ENCODE assay signal across 23 cellular contexts in the genomic region with DNA sequence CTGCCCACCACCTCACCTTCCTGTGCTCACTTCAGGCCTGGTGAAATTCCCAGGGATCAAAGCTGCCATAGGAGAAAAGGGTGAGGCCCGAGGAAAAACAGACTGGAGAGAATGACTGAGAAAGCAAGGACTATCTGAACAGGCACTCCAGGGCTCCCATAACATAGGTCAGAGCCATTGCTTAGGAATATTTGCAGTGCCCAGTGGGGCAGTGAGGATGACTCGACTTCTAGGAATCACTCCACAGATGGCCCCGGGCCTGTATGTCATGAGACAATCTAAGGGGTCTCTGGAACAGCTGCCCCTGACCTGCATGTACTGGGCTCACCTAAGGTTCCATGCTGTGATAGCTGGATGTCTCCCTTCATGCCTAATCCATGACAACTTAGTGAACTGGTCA. TPM values are rescaled to one million over a fixed set of nuclear protein-coding genes. Genes with fewer than 3 reads are reported as not detected.
A peak's percentile ranks its signal among the peaks of the same experiment; 100 is the strongest.
DNase-seq lines count a peak whose midpoint lies in the region; ATAC-seq, FAIRE-seq and TF ChIP-seq lines count a peak whose summit lies in the region.
"Had no signal": no experiment of that assay in that cellular context is flagged by ENCODE, and none has a peak within 500 bp of the region (broad histone marks: within the 10 kb centered on the region; RNA-seq: fewer than 3 reads in every experiment).

No MANE protein-coding gene starts in this region.

- POLR2A ChIA-PET in OCI-LY7 (lab: Charles Lee) = no interaction called here

- H3K36me3 Mint-ChIP-seq in astrocyte (ENCODE audit: low read depth, unreplicated experiment) (peaks cover 20% of the 10 kb centered on the region), endothelial cell (ENCODE audit: low read depth, unreplicated experiment) (peaks cover 57% of the 10 kb centered on the region)
- H3K36me3 Mint-ChIP-seq: CD4-positive, CD25-positive, alpha-beta regulatory T cell had no signal

- ATAC-seq in HG03469 (IDR thresholded peaks at IDR 0.05; ENCODE audit: unreplicated experiment) (no peak), GM21367 (IDR thresholded peaks at IDR 0.05; ENCODE audit: unreplicated experiment) (no peak)

- peaks cover 14% of the 10 kb centered on the region for H3K4me1 Mint-ChIP-seq in astrocyte (ENCODE audit: low read depth, unreplicated experiment)
- H3K4me1 Mint-ChIP-seq in endothelial cell (ENCODE audit: unreplicated experiment) = peaks cover 20% of the 10 kb centered on the region
- H3K4me1 Mint-ChIP-seq: CD4-positive, CD25-positive, alpha-beta regulatory T cell had no signal

- CTCF ChIA-PET in OCI-LY7 (lab: Charles Lee; ENCODE audit: unreplicated experiment) = interaction anchor here (0.9 kb wide), 1 partner anchor 11 kb away, joined by 3 read pairs; no protein-coding TSS in a partner anchor

- peaks cover 25% of the 10 kb centered on the region for H4K20me1 ChIP-seq in astrocyte (ENCODE audit: insufficient read depth, low read length)
- no peaks in the 10 kb centered on the region for H4K20me1 ChIP-seq in OCI-LY7 (ENCODE audit: insufficient read depth, low read length)

- H3K4me2 ChIP-seq in astrocyte (ENCODE audit: low read length) (no peak overlapping the region), OCI-LY7 (ENCODE audit: low read length) (no peak overlapping the region)
- H3K4me2 ChIP-seq: KMS-11, PC-9 had no signal

- no peaks in the 10 kb centered on the region for H3K27me3 Mint-ChIP-seq in astrocyte (ENCODE audit: low read depth, unreplicated experiment)
- peaks cover 7% of the 10 kb centered on the region for H3K27me3 Mint-ChIP-seq in endothelial cell (ENCODE audit: unreplicated experiment)

- H3K27me3 ChIP-seq in astrocyte (ENCODE audit: insufficient read depth, low read length) = no peaks in the 10 kb centered on the region
- no peaks in the 10 kb centered on the region for H3K27me3 ChIP-seq in thymus (ENCODE audit: control insufficient read depth, insufficient read depth)

- H3K27ac Mint-ChIP-seq in astrocyte (ENCODE audit: unreplicated experiment) (no peak overlapping the region), endothelial cell (ENCODE audit: unreplicated experiment) (peak overlapping the region; percentile 61)
- H3K27ac Mint-ChIP-seq: CD4-positive, CD25-positive, alpha-beta regulatory T cell had no signal

- H3K4me1 ChIP-seq in astrocyte (ENCODE audit: insufficient read depth, low read length) (no peaks in the 10 kb centered on the region), mesodermal cell (ENCODE audit: control insufficient read depth, insufficient read depth, low read length, poor library complexity, severe bottlenecking) (peaks cover 5% of the 10 kb centered on the region), thymus (ENCODE audit: control insufficient read depth, insufficient read depth, low read length) (no peaks in the 10 kb centered on the region), OCI-LY7 (ENCODE audit: insufficient read depth, low read length, poor library complexity, severe bottlenecking) (no peaks in the 10 kb centered on the region)
- H3K4me1 ChIP-seq: HAP-1 had no signal

- H3K4me3 ChIP-seq in astrocyte (ENCODE audit: insufficient read depth, low read depth, low read length) (no peak overlapping the region), mesodermal cell (ENCODE audit: extremely low read depth, insufficient read depth, low read length, poor library complexity, severe bottlenecking) (no peak overlapping the region), thymus (ENCODE audit: low read length) (no peak overlapping the region), OCI-LY7 (ENCODE audit: low read depth, low read length, poor library complexity, severe bottlenecking) (no peak overlapping the region)
- H3K4me3 ChIP-seq: HAP-1, PC-9 had no signal

- H3K9me3 Mint-ChIP-seq in astrocyte (ENCODE audit: unreplicated experiment) (peaks cover 3% of the 10 kb centered on the region), endothelial cell (ENCODE audit: unreplicated experiment) (no peaks in the 10 kb centered on the region)

- H3K27ac ChIP-seq in astrocyte (ENCODE audit: low read depth, low read length) (no peak overlapping the region), mesodermal cell (ENCODE audit: low read depth, low read length, severe bottlenecking) (peak overlapping the region; percentile 57), thymus (ENCODE audit: low read depth) (peak overlapping the region; percentile 54), OCI-LY7 (ENCODE audit: low read depth, low read length, poor library complexity, severe bottlenecking) (no peak overlapping the region)
- H3K27ac ChIP-seq: KMS-11, PC-9, RWPE1 had no signal

- DNase-seq in astrocyte (ENCODE audit: low read depth) (peak; percentile 29), endothelial cell (ENCODE audit: low spot score) (no peak), OCI-LY7 (ENCODE audit: low spot score) (no peak), NCI-H1048 (lab: John Stamatoyannopoulos, UW) (no peak)
- DNase-seq: CD4-positive, CD25-positive, alpha-beta regulatory T cell; COR-L47; DMS79; MV-4-11; NCI-H1694 treated with DMSO at 0.1 percent for 48 hours; NCI-H2081 treated with DMSO at 0.1 percent for 48 hours; NCI-H2171 treated with DMSO at 0.1 percent for 48 hours; NCI-H526; PC-9; SHP77 treated with DMSO at 0.1 percent for 48 hours had no signal

- WGBS in mesodermal cell (ENCODE audit: insufficient coverage in 2 of 2), 2 experiments = 89 to 91% methylated on average over 2 to 3 of the region's 3 CpGs
- WGBS in thymus = 76% methylated on average over 3 of the region's 3 CpGs

- H3K79me2 ChIP-seq in astrocyte (ENCODE audit: insufficient read depth, low read length) = peaks cover 47% of the 10 kb centered on the region
- no peaks in the 10 kb centered on the region for H3K79me2 ChIP-seq in OCI-LY7 (ENCODE audit: insufficient read depth, low read depth, low read length)

- no TSS peak for BruUV-seq in OCI-LY7 (replicated peaks; lab: Mats Ljungman, UMichigan)

- no peaks in the 10 kb centered on the region for H3K9me3 ChIP-seq in astrocyte (ENCODE audit: insufficient read depth, low read depth, low read length)
- peaks cover 9% of the 10 kb centered on the region for H3K9me3 ChIP-seq in mesodermal cell (ENCODE audit: control insufficient read depth, low read length)
- no peaks in the 10 kb centered on the region for H3K9me3 ChIP-seq in thymus (ENCODE audit: control insufficient read depth)
- 0 out of 2 replicates have a peak, but pooled peaks cover 9% of the 10 kb centered on the region for H3K9me3 ChIP-seq in OCI-LY7 (ENCODE audit: low read length)
- H3K9me3 ChIP-seq: HAP-1 had no signal

- H3K4me3 Mint-ChIP-seq in astrocyte (ENCODE audit: unreplicated experiment) = no peak overlapping the region
- peak overlapping the region; percentile 28 for H3K4me3 Mint-ChIP-seq in endothelial cell (ENCODE audit: unreplicated experiment)
- H3K4me3 Mint-ChIP-seq: CD4-positive, CD25-positive, alpha-beta regulatory T cell had no signal

- FAIRE-seq in astrocyte (lab: Jason Lieb, UNC) = no peak

- H3K36me3 ChIP-seq in astrocyte (ENCODE audit: insufficient read depth, low read length) (no peaks in the 10 kb centered on the region), mesodermal cell (ENCODE audit: control insufficient read depth, insufficient read depth, low read length) (peaks cover 19% of the 10 kb centered on the region), thymus (ENCODE audit: control insufficient read depth, insufficient read depth) (no peaks in the 10 kb centered on the region), OCI-LY7 (ENCODE audit: insufficient read depth, low read length) (no peaks in the 10 kb centered on the region)
- H3K36me3 ChIP-seq: HAP-1 had no signal

- intact Hi-C loops in OCI-LY7 (cut with micrococcal nuclease; ENCODE audit: unreplicated experiment) = no loop called here

- H3K9me2 ChIP-seq in OCI-LY7 (ENCODE audit: insufficient read depth, low read length) = no peaks in the 10 kb centered on the region

- H2AFZ ChIP-seq in astrocyte (ENCODE audit: low read depth, low read length) (no peak overlapping the region), OCI-LY7 (ENCODE audit: low read length) (no peak overlapping the region)
- H2AFZ ChIP-seq: PC-9 had no signal

- peak overlapping the region; percentile 28 for H3K9ac ChIP-seq in astrocyte (ENCODE audit: low read length)
- H3K9ac ChIP-seq: KMS-11 had no signal

- TF ChIP-seq CTCF in astrocyte (IDR thresholded peaks at IDR 0.05; ENCODE audit: insufficient read depth, low read depth, low read length) (no peak), endothelial cell (IDR thresholded peaks at IDR 0.05; ENCODE audit: unreplicated experiment) (no peak), OCI-LY7 (conservative IDR thresholded peaks at IDR 0.05; ENCODE audit: low read length) (no peak)

RNA-seq across cellular contexts. Expression of gene GPHB5, which starts 51.6 kb away (rescaled TPM):
- total RNA-seq in astrocyte = not detected in 2 replicates
- not detected for total RNA-seq in endothelial cell (ENCODE audit: unreplicated experiment)
- not detected for polyA plus RNA-seq in mesodermal cell (2013, experiment 1 of 2)
- polyA plus RNA-seq in mesodermal cell (2013, experiment 2 of 2) = not detected
- polyA plus RNA-seq in thymus = 0.34 TPM
- total RNA-seq in OCI-LY7 (2014; rRNA removed; shearing (Covaris generic)) = not detected in 2 replicates
- not detected in 2 replicates for total RNA-seq in OCI-LY7 (2022)
- total RNA-seq: CD4-positive, CD25-positive, alpha-beta regulatory T cell; HT1080; PC-9 had no signal
- polyA plus RNA-seq: BJ; CD4-positive, CD25-positive, alpha-beta regulatory T cell had no signal

Comparison
In these comparisons a context has a peak if more than half of its experiments do, and no peak if none do; other contexts are left out.
1. H3K27ac ChIP-seq: peak in mesodermal cell (single experiment) and thymus (single experiment); none in astrocyte (single experiment) and OCI-LY7 (single experiment).